9 cellular contexts compared by ENCODE assay signal in the genomic region with DNA sequence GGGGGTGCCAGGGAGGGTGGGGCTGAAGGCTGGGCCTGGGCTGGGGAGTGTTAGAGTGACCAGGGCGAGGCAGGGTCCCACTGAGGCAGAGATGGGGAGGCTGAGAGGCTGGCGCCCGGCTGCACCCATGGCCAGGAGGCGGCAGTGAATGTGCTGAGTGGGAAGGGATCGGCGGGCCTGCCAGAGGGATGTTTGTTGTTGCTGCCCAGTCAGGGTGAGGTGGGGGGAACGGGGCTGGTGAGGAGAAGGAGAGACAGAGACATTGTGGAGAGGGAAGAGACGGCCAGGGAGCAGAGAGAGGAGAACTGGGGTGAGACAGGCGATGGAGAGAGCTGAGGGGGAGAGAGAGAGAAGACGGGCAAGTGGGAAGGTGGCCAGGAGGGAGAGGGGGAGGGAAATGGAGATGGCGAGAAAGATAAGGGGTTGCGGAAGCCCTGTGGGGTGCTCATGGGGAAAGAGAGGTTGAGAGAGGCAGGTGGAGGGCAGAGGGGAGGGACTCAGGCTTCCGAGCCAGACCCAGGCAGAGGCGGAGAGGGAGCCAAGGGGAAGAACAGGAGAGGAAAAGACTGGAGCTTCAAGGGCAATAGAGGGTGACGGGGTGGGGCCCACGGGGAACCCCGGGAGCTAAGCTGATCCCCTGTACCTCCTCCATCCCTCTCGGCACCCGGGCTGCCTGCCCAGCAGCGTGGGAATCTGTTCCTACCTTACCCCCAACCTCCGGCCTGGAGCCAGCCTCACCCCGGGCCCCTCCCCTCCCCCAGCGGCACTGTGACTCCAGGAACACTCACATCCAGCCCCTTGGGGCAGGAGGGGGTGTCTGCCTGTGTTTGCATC. TPM values are rescaled to one million over a fixed set of nuclear protein-coding genes. Genes with fewer than 3 reads are reported as not detected.
DNase-seq lines count a peak whose midpoint lies in the region; FAIRE-seq and TF ChIP-seq lines count a peak whose summit lies in the region.
"Had no signal": no experiment of that assay in that cellular context is flagged by ENCODE, and none has a peak within 500 bp of the region (broad histone marks: within the 10 kb centered on the region; RNA-seq: fewer than 3 reads in every experiment).

No MANE protein-coding gene starts in this region.

- WGBS in adrenal gland, 4 donors: 6 to 11% (median 9%) methylated on average over 16 to 23 of the region's 23 CpGs
- no CpG with 5 or more reads among the region's 23 CpGs for WGBS in iPS DF 6.9 (ENCODE audit: insufficient coverage, insufficient read length)
- 2 to 11% (median 8%) methylated on average over 21 to 23 of the region's 23 CpGs for WGBS in small intestine, 3 donors

- TF ChIP-seq CTCF in adrenal gland (IDR thresholded peaks at IDR 0.05): no peak

- DNase-seq in GM03348 (ENCODE audit: low spot score) (peak; percentile 65), SHP77 (lab: John Stamatoyannopoulos, UW) (peak; percentile 21 to 41), adrenal gland (peak in 6 of 7 donors; percentile 48 to 73 (median 64)), iPS DF 6.9 (ENCODE audit: low read depth, low spot score) (no peak), small intestine (peak; percentile 69), HuH-7.5 (ENCODE audit: low spot score) (no peak), GM19240 (ENCODE audit: insufficient read length, low spot score) (no peak), amniotic stem cell (lab: John Stamatoyannopoulos, UW) (no peak)

- peaks cover 15 to 33% of the 10 kb centered on the region in 2 donors for H3K4me1 ChIP-seq in adrenal gland (replicated peaks in 1 of 2)
- no peaks in the 10 kb centered on the region; the same call in 1 of the 2 replicates for H3K4me1 ChIP-seq in iPS DF 6.9 (ENCODE audit: control insufficient read depth, insufficient read depth, low read length)
- peaks cover 0 to 2% of the 10 kb centered on the region in 2 donors for H3K4me1 ChIP-seq in small intestine (ENCODE audit: control insufficient read depth in 2 of 2, insufficient read depth in 1 of 2, low read depth in 1 of 2, low read length in 1 of 2)

- H3K36me3 ChIP-seq in adrenal gland (replicated peaks in 1 of 2): peaks cover 0 to 29% of the 10 kb centered on the region in 2 donors
- peaks cover 14% of the 10 kb centered on the region for H3K36me3 ChIP-seq in iPS DF 6.9 (ENCODE audit: control insufficient read depth, insufficient read depth, low read length)
- H3K36me3 ChIP-seq in small intestine (ENCODE audit: control insufficient read depth in 2 of 2, insufficient read depth in 2 of 2, low read length in 2 of 2): peaks cover 5 to 6% of the 10 kb centered on the region in 2 donors

- TF ChIP-seq POLR2A in adrenal gland (IDR thresholded peaks at IDR 0.05): no peak

- H3K4me3 ChIP-seq in adrenal gland: peak overlapping the region in 2 of 4 donors; percentile 4 to 38
- peak overlapping the region; percentile 25; the same call in 1 of the 2 replicates for H3K4me3 ChIP-seq in iPS DF 6.9 (ENCODE audit: low read length)
- H3K4me3 ChIP-seq in small intestine (ENCODE audit: low read depth in 1 of 2, low read length in 2 of 2): peak overlapping the region; percentile 31 to 78

- H3K27ac ChIP-seq in adrenal gland (peak overlapping the region in 3 of 5 donors; percentile 6 to 61 (median 54)), iPS DF 6.9 (ENCODE audit: low read length) (no peak overlapping the region), small intestine (ENCODE audit: low read depth in 1 of 2, low read length in 1 of 2) (peak overlapping the region; percentile 91 to 93)

- H3K9me3 ChIP-seq in adrenal gland (replicated peaks in 1 of 3) (no peaks in the 10 kb centered on the region), iPS DF 6.9 (ENCODE audit: control insufficient read depth, insufficient read depth, low read length) (no peaks in the 10 kb centered on the region), small intestine (ENCODE audit: control insufficient read depth, low read depth) (no peaks in the 10 kb centered on the region)

- FAIRE-seq in small intestine (lab: Jason Lieb, UNC): no peak

- intact Hi-C loops in adrenal gland (cut with DNase I): loop anchor here in 1 of 2 donors (5.0 to 10.0 kb wide), 2 partner anchors 36 to 53 kb away; a partner anchor contains a TSS

- H3K27me3 ChIP-seq in adrenal gland (no peaks in the 10 kb centered on the region), iPS DF 6.9 (ENCODE audit: control insufficient read depth, insufficient read depth, low read length) (no peaks in the 10 kb centered on the region), small intestine (ENCODE audit: control insufficient read depth in 2 of 2, insufficient read depth in 2 of 2, low read length in 2 of 2) (no peaks in the 10 kb centered on the region)

RNA-seq across cellular contexts. Expression of a gene that starts 0.7 kb away (rescaled TPM):
- total RNA-seq in adrenal gland: 1 to 10 TPM in 6 of 8 donors, under 1 TPM in 2; 0.30 to 5.5 (median 2.0) TPM
- polyA plus RNA-seq in adrenal gland: 1 to 10 TPM in 2 of 3 donors, under 1 TPM in 1; 0.15 to 3.5 (median 1.2) TPM
- polyA plus RNA-seq in small intestine: 100 to 1,000 TPM in 1 of 3 donors, 10 to 100 TPM in 2; 27.5 to 125 (median 70.2) TPM

RNA-seq across cellular contexts. Expression of a gene that starts 11.8 kb away (rescaled TPM):
- total RNA-seq in adrenal gland: 10 to 100 TPM; 35.5 to 60.9 (median 47.8) TPM
- 10 to 100 TPM; 30.7 to 50.1 (median 45.3) TPM for polyA plus RNA-seq in adrenal gland
- 100 to 1,000 TPM in 1 of 3 donors, 10 to 100 TPM in 2; 67.8 to 122 (median 98.4) TPM for polyA plus RNA-seq in small intestine

RNA-seq across cellular contexts. Expression of a gene that starts 15.1 kb away (rescaled TPM):
- not detected for total RNA-seq in adrenal gland
- polyA plus RNA-seq in adrenal gland: under 1 TPM in 1 of 3 donors, not detected in 2; 0.10 TPM
- polyA plus RNA-seq in small intestine: 100 to 1,000 TPM in 2 of 3 donors, 10 to 100 TPM in 1; 11.7 to 154 (median 112) TPM
- polyA plus RNA-seq: IgD-negative memory B cell had no signal

RNA-seq across cellular contexts. Expression of a gene that starts 30.2 kb away (rescaled TPM):
- 100 to 1,000 TPM in 5 of 8 donors, 10 to 100 TPM in 3; 51.8 to 294 (median 116) TPM for total RNA-seq in adrenal gland
- polyA plus RNA-seq in adrenal gland (10 to 100 TPM; 17.6 to 44.3 (median 30.4) TPM), small intestine (10 to 100 TPM; 19.9 to 34.0 (median 26.7) TPM)

RNA-seq across cellular contexts. Expression of a gene that starts 30.7 kb away (rescaled TPM):
- 10 to 100 TPM; 18.8 to 73.7 (median 28.9) TPM for total RNA-seq in adrenal gland
- polyA plus RNA-seq in adrenal gland (10 to 100 TPM in 2 of 3 donors, 1 to 10 TPM in 1; 4.2 to 38.7 (median 18.4) TPM), small intestine (10 to 100 TPM in 2 of 3 donors, 1 to 10 TPM in 1; 9.4 to 36.4 (median 16.5) TPM)

Comparison
In these comparisons a context has a peak if more than half of its experiments do, and no peak if none do; other contexts are left out.
1. DNase-seq: peak in GM03348 (single experiment), SHP77 (2 of 2), adrenal gland (6 of 7) and small intestine (single experiment); none in iPS DF 6.9 (single experiment), HuH-7.5 (single experiment), GM19240 (single experiment) and amniotic stem cell (single experiment).
2. RNA of a gene that starts 0.7 kb away (polyA plus RNA-seq): 27.5 to 125 TPM in small intestine; 0.15 to 3.5 TPM in adrenal gland; every median in the first group is over 4 times any median in the second.
3. RNA of a gene that starts 15.1 kb away (polyA plus RNA-seq): 11.7 to 154 TPM in small intestine; 0.10 TPM in adrenal gland; every median in the first group is over 10 times any median in the second.